8 cellular contexts compared by ENCODE assay signal in genomic region chr17:42798383-42799380, GRCh38. TPM values are rescaled to one million over a fixed set of nuclear protein-coding genes. Genes with fewer than 3 reads are reported as not detected.
DNase-seq lines count a peak whose midpoint lies in the region; ATAC-seq and FAIRE-seq lines count a peak whose summit lies in the region.

Gene CNTD1, plus strand, starts transcription at chr17:42798861. Its CDS starts 207 bp downstream, at chr17:42799068.
Gene COA3, minus strand, starts transcription at chr17:42798704. Its CDS starts 23 bp downstream, at chr17:42798681.

- peaks cover 0 to 3% of the 10 kb centered on the region in 2 donors for H3K27me3 Mint-ChIP-seq in CD8-positive, alpha-beta memory T cell

- POLR2A ChIA-PET in CD8-positive, alpha-beta memory T cell (lab: Charles Lee), result interaction anchor here (0.7 to 1.5 kb wide), 3 partner anchors 21 to 26 kb away, joined by 3 to 8 read pairs (median 3); partner anchors contain the start of genes BECN1 and VPS25

- CTCF ChIA-PET in CD8-positive, alpha-beta memory T cell (lab: Charles Lee), result interaction anchor here (0.7 to 1.0 kb wide), 2 partner anchors 25 to 35 kb away, joined by 3 to 4 read pairs; partner anchors contain the start of gene BECN1

- H3K27me3 ChIP-seq in CD8-positive, alpha-beta memory T cell (ENCODE audit: insufficient read depth, low read length, poor library complexity, severe bottlenecking), result no peaks in the 10 kb centered on the region
- H3K27me3 ChIP-seq in SJCRH30 (no peaks in the 10 kb centered on the region), neuron (ENCODE audit: insufficient read depth, low read length) (no peaks in the 10 kb centered on the region), stomach smooth muscle (ENCODE audit: control insufficient read depth in 1 of 2, insufficient read depth in 2 of 2, low read length in 2 of 2) (no peaks in the 10 kb centered on the region)

- peak within 1 kb of the TSS; percentile 94 to 97 (median 95) for H3K4me3 Mint-ChIP-seq in CD8-positive, alpha-beta memory T cell

- no peaks in the 10 kb centered on the region for H3K36me3 ChIP-seq in CD8-positive, alpha-beta memory T cell (ENCODE audit: insufficient read depth, low read length)
- no peaks in the 10 kb centered on the region for H3K36me3 ChIP-seq in SJCRH30
- peaks cover 7% of the 10 kb centered on the region for H3K36me3 ChIP-seq in neuron (ENCODE audit: insufficient read depth, low read length)
- peaks cover 15 to 17% of the 10 kb centered on the region in 2 donors for H3K36me3 ChIP-seq in stomach smooth muscle (ENCODE audit: control insufficient read depth in 2 of 2, insufficient read depth in 2 of 2, low read length in 2 of 2)

- peak within 1 kb of the TSS in 7 of 8 donors; percentile 40 to 93 (median 90) for H3K27ac Mint-ChIP-seq in CD8-positive, alpha-beta memory T cell

- peak within 1 kb of the TSS; percentile 27 for H3K27ac ChIP-seq in CD8-positive, alpha-beta memory T cell (ENCODE audit: low read depth, low read length)
- peak within 1 kb of the TSS; percentile 57 for H3K27ac ChIP-seq in SJCRH30
- peak within 1 kb of the TSS; percentile 73 for H3K27ac ChIP-seq in stomach smooth muscle (ENCODE audit: low read length)

- peaks cover 0 to 11% (median 5%) of the 10 kb centered on the region in 3 donors for H3K36me3 Mint-ChIP-seq in CD8-positive, alpha-beta memory T cell

- DNase-seq in CD8-positive, alpha-beta memory T cell, result peak; percentile 54 to 76 (median 58)
- peak; percentile 89 for DNase-seq in LoVo (ENCODE audit: low spot score)
- peak; percentile 94 to 95 for DNase-seq in SJCRH30
- peak; percentile 19 to 60 (median 55) for DNase-seq in activated naive CD4-positive, alpha-beta T cell (lab: John Stamatoyannopoulos, UW)
- DNase-seq in frontal cortex (ENCODE audit: low spot score in 2 of 2), result peak; percentile 74 to 85

- peak within 1 kb of the TSS; percentile 94 to 98 for H3K9ac ChIP-seq in stomach smooth muscle (ENCODE audit: low read length in 2 of 2)

- peaks cover 18% of the 10 kb centered on the region for H3K4me1 ChIP-seq in CD8-positive, alpha-beta memory T cell (ENCODE audit: insufficient read depth, low read length)
- H3K4me1 ChIP-seq in SJCRH30 (peaks cover 11% of the 10 kb centered on the region; the same call in 1 of the 2 replicates), neuron (ENCODE audit: insufficient read depth, low read length) (peaks cover 18% of the 10 kb centered on the region), stomach smooth muscle (ENCODE audit: control insufficient read depth, insufficient read depth, low read length) (peaks cover 24% of the 10 kb centered on the region)

- ATAC-seq in GM19468 (IDR thresholded peaks at IDR 0.05; ENCODE audit: extremely low read depth, unreplicated experiment), result peak; percentile 60

- H3K9me3 ChIP-seq in CD8-positive, alpha-beta memory T cell (ENCODE audit: low read length), result no peaks in the 10 kb centered on the region
- H3K9me3 ChIP-seq in SJCRH30 (replicated peaks) (no peaks in the 10 kb centered on the region), neuron (ENCODE audit: low read length) (no peaks in the 10 kb centered on the region), stomach smooth muscle (ENCODE audit: control insufficient read depth in 2 of 2, low read length in 2 of 2) (no peaks in the 10 kb centered on the region)

- H3K4me3 ChIP-seq in CD8-positive, alpha-beta memory T cell (ENCODE audit: low read length), result peak within 1 kb of the TSS; percentile 67
- H3K4me3 ChIP-seq in SJCRH30, result peak within 1 kb of the TSS; percentile 97
- peak within 1 kb of the TSS; percentile 65 for H3K4me3 ChIP-seq in neuron (ENCODE audit: low read length)
- H3K4me3 ChIP-seq in stomach smooth muscle (ENCODE audit: low read length in 2 of 2), result peak within 1 kb of the TSS; percentile 98 to 99

- H3K9me3 Mint-ChIP-seq in CD8-positive, alpha-beta memory T cell, result no peaks in the 10 kb centered on the region

- FAIRE-seq in frontal cortex (lab: Jason Lieb, UNC), result no peak

- H3K4me1 Mint-ChIP-seq in CD8-positive, alpha-beta memory T cell, result peaks cover 22 to 31% (median 31%) of the 10 kb centered on the region in 3 donors

- peak within 1 kb of the TSS; percentile 61 for H2AFZ ChIP-seq in neuron (ENCODE audit: low read depth, low read length)

RNA-seq across cellular contexts. Expression of gene CNTD1, which starts in this region (rescaled TPM):
- total RNA-seq in CD8-positive, alpha-beta memory T cell, result not detected
- 0.15 TPM for polyA plus RNA-seq in CD8-positive, alpha-beta memory T cell
- total RNA-seq in SJCRH30 (2014; rRNA removed; shearing (Covaris generic)), result 0.10 TPM in 2 replicates
- total RNA-seq in frontal cortex, result 0.82 TPM

RNA-seq across cellular contexts. Expression of gene COA3, which starts in this region (rescaled TPM):
- 10 to 100 TPM; 55.5 to 60.8 TPM for total RNA-seq in CD8-positive, alpha-beta memory T cell
- 132 TPM for polyA plus RNA-seq in CD8-positive, alpha-beta memory T cell
- total RNA-seq in SJCRH30 (2014; rRNA removed; shearing (Covaris generic)), result 105 and 107 TPM in 2 replicates
- total RNA-seq in frontal cortex, result 98.6 TPM

Comparison
In these comparisons a context has a peak if more than half of its experiments do, and no peak if none do; other contexts are left out.
1. Peak in every context shown above with its lines: DNase-seq, ATAC-seq, H3K4me3 ChIP-seq and H3K27ac ChIP-seq.